ENCODE assay signal across 14 cellular contexts in the genomic region with DNA sequence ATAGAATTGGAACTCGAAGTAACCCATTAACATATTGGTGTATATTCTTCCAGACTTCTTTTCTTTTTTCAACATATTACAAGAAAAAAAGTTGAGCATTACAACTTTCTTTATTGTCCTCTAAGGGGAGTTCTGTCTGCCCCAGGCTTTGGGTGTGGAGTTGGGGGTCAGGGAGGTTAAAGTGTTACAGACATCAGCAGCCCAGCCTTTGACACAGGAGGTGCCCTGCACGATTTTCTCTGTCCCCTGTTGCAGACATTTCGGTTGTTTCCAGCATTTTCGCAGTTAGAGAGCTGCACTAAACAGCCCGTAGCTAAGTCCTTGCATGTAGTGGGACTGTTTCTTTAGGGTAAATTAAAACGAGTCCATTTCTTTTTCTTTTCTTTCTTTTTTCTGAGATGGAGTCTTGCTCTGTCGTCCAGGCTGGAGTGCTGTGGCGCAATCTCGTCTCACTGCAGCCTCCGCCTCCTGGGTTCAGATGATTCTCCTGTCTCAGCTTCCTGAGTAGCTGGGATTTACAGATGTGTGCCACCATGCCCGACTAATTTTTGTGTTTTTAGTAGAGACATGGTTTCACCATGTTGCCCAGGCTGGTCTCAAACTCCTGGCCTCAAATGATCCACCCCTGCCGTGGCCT.
"Had no signal": no experiment of that assay in that cellular context is flagged by ENCODE, and none has a peak within 500 bp of the region (broad histone marks: within the 10 kb centered on the region; RNA-seq: fewer than 3 reads in every experiment).

No MANE protein-coding gene starts in this region.

- ATAC-seq: left colon; naive thymus-derived CD8-positive, alpha-beta T cell had no signal

- H3K27ac Mint-ChIP-seq: activated B cell treated with CpG ODN at 0.5 μM for 24 hours; T-helper 1 cell treated with Interleukin-12 subunit alpha and Interleukin-12 subunit beta and Interleukin-4 antibody, amounts not matched to agents 30 μg/mL and 1 μg/mL, for 36 hours had no signal

- H3K4me1 Mint-ChIP-seq: activated B cell treated with CpG ODN at 0.5 μM for 24 hours had no signal

- FAIRE-seq: islet of Langerhans, TTC549, urothelium cell line had no signal

- H3K27me3 Mint-ChIP-seq: activated B cell treated with CpG ODN at 0.5 μM for 24 hours had no signal

- H3K36me3 ChIP-seq: gastroesophageal sphincter, thoracic aorta had no signal

- H3K4me3 Mint-ChIP-seq: activated B cell treated with CpG ODN at 0.5 μM for 24 hours; naive thymus-derived CD8-positive, alpha-beta T cell; T-helper 1 cell treated with Interleukin-12 subunit alpha and Interleukin-12 subunit beta and Interleukin-4 antibody, amounts not matched to agents 30 μg/mL and 1 μg/mL, for 36 hours had no signal

- DNase-seq: activated B cell treated with CpG ODN at 0.5 μM for 24 hours; activated CD4-positive, alpha-beta T cell treated with anti-CD3 and anti-CD28 coated beads for 48 hours; activated naive CD4-positive, alpha-beta T cell treated with Interleukin-2 at 50 U/mL for 16 hours; activated T-cell treated with anti-CD3 and anti-CD28 coated beads for 4 hours; cerebellar nuclear complex; left colon; stimulated activated CD4-positive, alpha-beta T cell treated with anti-CD3 and anti-CD28 coated beads, Interleukin-1b, Interleukin-23, amount 100 ng/mL, for 48 hours had no signal

- H3K9me3 ChIP-seq: gastroesophageal sphincter, thoracic aorta had no signal

- H3K9me3 Mint-ChIP-seq: activated B cell treated with CpG ODN at 0.5 μM for 24 hours; naive thymus-derived CD8-positive, alpha-beta T cell; T-helper 1 cell treated with Interleukin-12 subunit alpha and Interleukin-12 subunit beta and Interleukin-4 antibody, amounts not matched to agents 30 μg/mL and 1 μg/mL, for 36 hours had no signal

- H3K27me3 ChIP-seq: gastroesophageal sphincter had no signal

- H3K4me3 ChIP-seq: gastroesophageal sphincter, thoracic aorta had no signal

- H3K27ac ChIP-seq: gastroesophageal sphincter, thoracic aorta had no signal
